Comparison of ENCODE assay signal across 1 cellular context in the genomic region with DNA sequence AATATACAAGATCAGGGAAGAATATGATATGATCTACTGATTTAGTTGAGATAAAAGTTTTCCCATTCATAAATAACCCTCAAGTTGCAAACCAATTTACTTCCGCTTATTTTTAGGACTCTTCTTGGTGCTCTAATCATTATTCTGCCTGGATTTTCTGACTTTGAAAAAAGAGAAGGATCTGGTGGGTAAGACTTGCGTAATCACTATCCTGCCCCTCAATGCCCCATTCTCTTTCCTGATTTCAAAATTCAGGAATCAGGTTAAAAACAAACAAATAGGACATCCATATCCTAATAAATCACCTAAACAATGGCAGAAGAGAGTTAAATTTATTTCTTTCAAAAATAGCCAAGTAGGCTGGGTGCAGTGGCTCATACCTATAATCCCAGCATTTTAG.
TF ChIP-seq lines count a peak whose summit lies in the region.

No MANE protein-coding gene starts in this region.

TF ChIP-seq in H1, 55 proteins besides CTCF, POLR2A, EP300 and RAD21 (continued from another document):
- TF ChIP-seq CHD7 (IDR thresholded peaks at IDR 0.05; ENCODE audit: insufficient replicate concordance, low read length), result no peak
